Comparison of ENCODE assay signal across 9 cellular contexts in the genomic region with DNA sequence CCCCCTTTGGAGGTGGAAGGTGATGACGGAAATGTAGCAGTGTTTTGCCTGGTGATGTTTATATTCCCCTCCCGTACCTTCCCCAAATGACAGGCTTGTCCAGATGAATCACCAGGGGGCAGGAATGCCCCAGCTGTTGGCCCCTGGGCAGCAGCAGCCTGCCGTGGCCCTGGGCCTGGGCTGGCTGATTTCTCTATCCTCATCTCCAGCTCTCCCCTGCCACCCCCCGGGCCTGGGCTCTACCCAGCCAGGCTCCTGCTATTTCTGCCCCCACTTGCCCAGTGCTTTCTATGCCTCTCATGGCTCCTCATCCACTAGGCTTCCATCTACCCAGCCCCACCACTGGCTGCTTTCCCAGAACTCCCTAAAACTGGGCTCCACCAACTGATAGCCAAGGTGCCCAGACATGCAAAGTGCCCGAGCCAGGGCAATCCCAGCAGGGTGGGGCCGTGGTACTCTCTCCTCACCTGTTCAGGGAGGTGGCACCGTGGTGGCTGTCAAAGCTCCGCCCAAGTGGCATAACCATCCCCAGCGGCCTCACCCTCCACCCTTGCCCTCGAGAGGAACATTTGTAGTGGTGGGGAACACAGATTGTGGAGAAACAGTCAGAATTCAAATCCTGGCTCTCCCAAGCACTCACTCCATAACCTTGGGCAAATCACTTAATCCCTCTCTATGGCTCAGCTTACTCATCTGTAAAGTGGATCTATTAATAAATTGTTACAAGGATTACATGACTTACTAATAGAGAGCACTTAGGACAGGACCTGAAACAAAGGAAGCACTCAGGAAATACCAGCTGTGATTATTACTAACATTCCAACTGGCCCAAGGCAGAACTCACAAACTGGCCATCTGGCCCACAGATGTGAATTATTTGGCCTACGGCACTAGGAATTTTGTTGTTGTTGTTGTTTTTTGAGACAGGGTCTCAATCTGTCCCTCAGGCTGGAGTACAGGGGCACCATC. TPM values are rescaled to one million over a fixed set of nuclear protein-coding genes. Genes with fewer than 3 reads are reported as not detected.
DNase-seq lines count a peak whose midpoint lies in the region; ATAC-seq and TF ChIP-seq lines count a peak whose summit lies in the region.
"Had no signal": no experiment of that assay in that cellular context is flagged by ENCODE, and none has a peak within 500 bp of the region (broad histone marks: within the 10 kb centered on the region; RNA-seq: fewer than 3 reads in every experiment).

No MANE protein-coding gene starts in this region.

- no peak for ATAC-seq in activated T-helper 17 cell treated with anti-CD3 and anti-CD28 coated beads, Interleukin-2, amount 50 U/mL, for 72 hours (replicated peaks)
- ATAC-seq in upper lobe of left lung (ENCODE audit: low FRiP score in 2 of 2) (peak in 1 of 2 donors; percentile 24), HG02642 (IDR thresholded peaks at IDR 0.05; ENCODE audit: poor library complexity, unreplicated experiment) (no peak)

- no peak for TF ChIP-seq POLR2A in upper lobe of left lung (IDR thresholded peaks at IDR 0.05)

- peak overlapping the region in 3 of 4 donors; percentile 22 to 42 (median 29) for H3K27ac ChIP-seq in upper lobe of left lung

- peak overlapping the region; percentile 53 for H3K27ac Mint-ChIP-seq in activated naive CD4-positive, alpha-beta T cell treated with anti-CD3 and anti-CD28 coated beads for 36 hours
- no peak overlapping the region for H3K27ac Mint-ChIP-seq in activated naive CD4-positive, alpha-beta T cell treated with anti-CD3 and anti-CD28 coated beads, Interleukin-2, amount 10 ng/mL, durations not matched to agents 7 days and 5 days
- H3K27ac Mint-ChIP-seq in activated T-helper 17 cell treated with anti-CD3 and anti-CD28 coated beads, Interleukin-2, amount 50 U/mL, for 72 hours = peak overlapping the region; percentile 63

- no peaks in the 10 kb centered on the region for H3K9me3 Mint-ChIP-seq in activated naive CD4-positive, alpha-beta T cell treated with anti-CD3 and anti-CD28 coated beads for 36 hours
- no peaks in the 10 kb centered on the region for H3K9me3 Mint-ChIP-seq in activated naive CD4-positive, alpha-beta T cell treated with anti-CD3 and anti-CD28 coated beads, Interleukin-2, amount 10 ng/mL, durations not matched to agents 7 days and 5 days
- no peaks in the 10 kb centered on the region for H3K9me3 Mint-ChIP-seq in activated T-helper 17 cell treated with anti-CD3 and anti-CD28 coated beads, Interleukin-2, amount 50 U/mL, for 72 hours

- CTCF ChIA-PET in activated naive CD4-positive, alpha-beta T cell treated with anti-CD3 and anti-CD28 coated beads for 36 hours (lab: Charles Lee) = no interaction called here
- CTCF ChIA-PET in activated naive CD4-positive, alpha-beta T cell treated with anti-CD3 and anti-CD28 coated beads, Interleukin-2, amount 10 ng/mL, durations not matched to agents 7 days and 5 days (lab: Charles Lee) = no interaction called here

- no peaks in the 10 kb centered on the region for H3K9me3 ChIP-seq in upper lobe of left lung

- TF ChIP-seq EP300 in upper lobe of left lung (IDR thresholded peaks at IDR 0.05) = no peak

- peaks cover 81% of the 10 kb centered on the region for H3K4me1 Mint-ChIP-seq in activated naive CD4-positive, alpha-beta T cell treated with anti-CD3 and anti-CD28 coated beads for 36 hours (ENCODE audit: low read depth)
- H3K4me1 Mint-ChIP-seq in activated naive CD4-positive, alpha-beta T cell treated with anti-CD3 and anti-CD28 coated beads, Interleukin-2, amount 10 ng/mL, durations not matched to agents 7 days and 5 days = peaks cover 72% of the 10 kb centered on the region
- H3K4me1 Mint-ChIP-seq in activated T-helper 17 cell treated with anti-CD3 and anti-CD28 coated beads, Interleukin-2, amount 50 U/mL, for 72 hours = peaks cover 53% of the 10 kb centered on the region

- H3K4me1 ChIP-seq in upper lobe of left lung = peaks cover 21 to 35% (median 29%) of the 10 kb centered on the region in 4 donors

- DNase-seq in activated naive CD4-positive, alpha-beta T cell treated with anti-CD3 and anti-CD28 coated beads for 36 hours = no peak
- DNase-seq in activated naive CD4-positive, alpha-beta T cell treated with anti-CD3 and anti-CD28 coated beads, Interleukin-2, amount 10 ng/mL, durations not matched to agents 7 days and 5 days = no peak
- DNase-seq in hepatic stellate cell (ENCODE audit: low spot score) = peak; percentile 76
- no peak for DNase-seq in upper lobe of left lung
- no peak for DNase-seq in NCI-H1930 (lab: John Stamatoyannopoulos, UW)
- DNase-seq in hippocampal formation (lab: John Stamatoyannopoulos, UW) = no peak
- DNase-seq: erythroblast had no signal

- 50 to 54% methylated on average over 10 to 11 of the region's 11 CpGs for WGBS in upper lobe of left lung, 2 donors

- peaks cover 13% of the 10 kb centered on the region for H3K36me3 Mint-ChIP-seq in activated naive CD4-positive, alpha-beta T cell treated with anti-CD3 and anti-CD28 coated beads for 36 hours (ENCODE audit: low read depth)
- peaks cover 11% of the 10 kb centered on the region for H3K36me3 Mint-ChIP-seq in activated naive CD4-positive, alpha-beta T cell treated with anti-CD3 and anti-CD28 coated beads, Interleukin-2, amount 10 ng/mL, durations not matched to agents 7 days and 5 days
- H3K36me3 Mint-ChIP-seq in activated T-helper 17 cell treated with anti-CD3 and anti-CD28 coated beads, Interleukin-2, amount 50 U/mL, for 72 hours (ENCODE audit: low read depth) = peaks cover 21% of the 10 kb centered on the region

- H3K27me3 Mint-ChIP-seq in activated naive CD4-positive, alpha-beta T cell treated with anti-CD3 and anti-CD28 coated beads for 36 hours (ENCODE audit: low read depth) = no peaks in the 10 kb centered on the region
- no peaks in the 10 kb centered on the region for H3K27me3 Mint-ChIP-seq in activated naive CD4-positive, alpha-beta T cell treated with anti-CD3 and anti-CD28 coated beads, Interleukin-2, amount 10 ng/mL, durations not matched to agents 7 days and 5 days
- H3K27me3 Mint-ChIP-seq in activated T-helper 17 cell treated with anti-CD3 and anti-CD28 coated beads, Interleukin-2, amount 50 U/mL, for 72 hours = no peaks in the 10 kb centered on the region

- no peaks in the 10 kb centered on the region for H3K36me3 ChIP-seq in upper lobe of left lung

- intact Hi-C loops in activated naive CD4-positive, alpha-beta T cell treated with anti-CD3 and anti-CD28 coated beads for 36 hours (cut with micrococcal nuclease) = no loop called here

- no peaks in the 10 kb centered on the region for H3K27me3 ChIP-seq in upper lobe of left lung

- H3K4me3 Mint-ChIP-seq in activated naive CD4-positive, alpha-beta T cell treated with anti-CD3 and anti-CD28 coated beads for 36 hours = no peak overlapping the region
- H3K4me3 Mint-ChIP-seq in activated naive CD4-positive, alpha-beta T cell treated with anti-CD3 and anti-CD28 coated beads, Interleukin-2, amount 10 ng/mL, durations not matched to agents 7 days and 5 days = no peak overlapping the region
- H3K4me3 Mint-ChIP-seq in activated T-helper 17 cell treated with anti-CD3 and anti-CD28 coated beads, Interleukin-2, amount 50 U/mL, for 72 hours = peak overlapping the region; percentile 26

- TF ChIP-seq CTCF in upper lobe of left lung (IDR thresholded peaks at IDR 0.05) = peak in 2 of 6 experiments; percentile 7 to 37

- no peak overlapping the region for H3K4me3 ChIP-seq in upper lobe of left lung

RNA-seq across cellular contexts. Expression of a gene that starts 12.8 kb away (rescaled TPM):
- 100 to 1,000 TPM; 160 to 166 TPM for total RNA-seq in activated naive CD4-positive, alpha-beta T cell treated with anti-CD3 and anti-CD28 coated beads for 36 hours
- total RNA-seq in activated T-helper 17 cell treated with anti-CD3 and anti-CD28 coated beads, Interleukin-2, amount 50 U/mL, for 72 hours = 100 to 1,000 TPM in 1 of 2 donors, 10 to 100 TPM in 1; 75.4 to 219 TPM
- total RNA-seq in upper lobe of left lung = 100 to 1,000 TPM in 1 of 6 donors, 10 to 100 TPM in 5; 55.8 to 120 (median 74.8) TPM
